Comparison of ENCODE assay signal across 33 cellular contexts in genomic region chr2:230444832-230445231, GRCh38. TPM values are rescaled to one million over a fixed set of nuclear protein-coding genes. Genes with fewer than 3 reads are reported as not detected.
A peak's percentile ranks its signal among the peaks of the same experiment; 100 is the strongest.
DNase-seq lines count a peak whose midpoint lies in the region; ATAC-seq and TF ChIP-seq lines count a peak whose summit lies in the region.
"Had no signal": no experiment of that assay in that cellular context is flagged by ENCODE, and none has a peak within 500 bp of the region (broad histone marks: within the 10 kb centered on the region; RNA-seq: fewer than 3 reads in every experiment).

No MANE protein-coding gene starts in this region.

- intact Hi-C loops in activated CD8-positive, alpha-beta T cell treated with anti-CD3 and anti-CD28 coated beads for 36 hours (cut with micrococcal nuclease): loop anchor here (10.0 kb wide), 2 partner anchors 220 to 350 kb away; partner anchors contain the start of gene SP140

- H3K4me1 Mint-ChIP-seq in activated CD8-positive, alpha-beta T cell treated with anti-CD3 and anti-CD28 coated beads, Interleukin-2, amount 10 ng/mL, durations not matched to agents 7 days and 5 days (ENCODE audit: low read depth): peaks cover 81% of the 10 kb centered on the region
- peaks cover 78% of the 10 kb centered on the region for H3K4me1 Mint-ChIP-seq in activated CD8-positive, alpha-beta T cell treated with anti-CD3 and anti-CD28 coated beads for 36 hours (ENCODE audit: low read depth)
- H3K4me1 Mint-ChIP-seq in H9 (peaks cover 3 to 4% of the 10 kb centered on the region in 2 experiments), T-helper 17 cell (peaks cover 42% of the 10 kb centered on the region)

- WGBS in H9 (ENCODE audit: extremely low coverage, insufficient read length, low lambda C conversion rate): no CpG with 5 or more reads among the region's 2 CpGs

- no peak overlapping the region for H2BK12ac ChIP-seq in H9 (ENCODE audit: insufficient read length, low read depth, low read length)

- no peak overlapping the region for H3K23ac ChIP-seq in H9 (ENCODE audit: insufficient read length, low read depth, low read length)

- no peak overlapping the region for H3K27ac ChIP-seq in H9 (ENCODE audit: insufficient read length, low read depth, low read length)
- H3K27ac ChIP-seq in neutrophil: peak overlapping the region; percentile 13
- H3K27ac ChIP-seq: pancreas, stomach, thyroid gland, uterus had no signal

- no peak for TF ChIP-seq CTCF in activated CD8-positive, alpha-beta T cell treated with anti-CD3 and anti-CD28 coated beads for 36 hours (IDR thresholded peaks at IDR 0.05)
- TF ChIP-seq CTCF in H9 (conservative IDR thresholded peaks at IDR 0.05): no peak
- no peak for TF ChIP-seq CTCF in neutrophil (IDR thresholded peaks at IDR 0.05)

- no peak overlapping the region for H3K56ac ChIP-seq in H9 (ENCODE audit: insufficient read length, low read depth, low read length)

- H3K4me2 ChIP-seq in H9 (ENCODE audit: insufficient read depth, insufficient read length, low read length): no peak overlapping the region
- H3K4me2 ChIP-seq: GM23338 had no signal

- H4K5ac ChIP-seq in H9 (ENCODE audit: insufficient read length, low read depth, low read length): peak overlapping the region; percentile 41

- POLR2A ChIA-PET in activated CD8-positive, alpha-beta T cell treated with anti-CD3 and anti-CD28 coated beads, Interleukin-2, amount 10 ng/mL, durations not matched to agents 7 days and 5 days (lab: Charles Lee): interaction anchor here (1.0 kb wide), 1 partner anchor 126 kb away, joined by 3 read pairs; no protein-coding TSS in a partner anchor
- POLR2A ChIA-PET in activated CD8-positive, alpha-beta T cell treated with anti-CD3 and anti-CD28 coated beads for 36 hours (lab: Charles Lee): no interaction called here

- no peaks in the 10 kb centered on the region for H3K27me3 Mint-ChIP-seq in activated CD8-positive, alpha-beta T cell treated with anti-CD3 and anti-CD28 coated beads, Interleukin-2, amount 10 ng/mL, durations not matched to agents 7 days and 5 days (ENCODE audit: low read depth)
- no peaks in the 10 kb centered on the region for H3K27me3 Mint-ChIP-seq in activated CD8-positive, alpha-beta T cell treated with anti-CD3 and anti-CD28 coated beads for 36 hours
- no peaks in the 10 kb centered on the region for H3K27me3 Mint-ChIP-seq in H9 (ENCODE audit: low read depth)
- H3K27me3 Mint-ChIP-seq in T-helper 17 cell: no peaks in the 10 kb centered on the region
- H3K27me3 Mint-ChIP-seq: activated CD4-positive, alpha-beta memory T cell treated with anti-CD3 and anti-CD28 coated beads for 36 hours had no signal

- H3T11ph ChIP-seq in H9 (ENCODE audit: low read length): no peak overlapping the region

- H2AFZ ChIP-seq in H9 (ENCODE audit: low read length): no peak overlapping the region
- H2AFZ ChIP-seq: GM23338 had no signal

- no peak for TF ChIP-seq POLR2A in erythroblast (IDR thresholded peaks at IDR 0.05; ENCODE audit: low read length)

- no peak overlapping the region for H3K14ac ChIP-seq in H9 (ENCODE audit: insufficient read depth, low read length)

- H2BK120ac ChIP-seq in H9 (ENCODE audit: low read depth, low read length, poor library complexity, severe bottlenecking): no peak overlapping the region

- H3K27me3 ChIP-seq in H9 (ENCODE audit: insufficient read depth, low read length) (no peaks in the 10 kb centered on the region), neutrophil (no peaks in the 10 kb centered on the region)
- H3K27me3 ChIP-seq: heart left ventricle, MG63, pancreas, stomach, thyroid gland, uterus had no signal

- H2AK5ac ChIP-seq in H9 (ENCODE audit: insufficient read length, low read length): no peak overlapping the region

- H3K79me1 ChIP-seq in H9 (ENCODE audit: insufficient read depth, low read depth, low read length, poor library complexity, severe bottlenecking): no peaks in the 10 kb centered on the region

- H2BK20ac ChIP-seq in H9 (ENCODE audit: low read depth, low read length, poor library complexity, severe bottlenecking): no peak overlapping the region

- no peak overlapping the region for H3K4me3 Mint-ChIP-seq in activated CD8-positive, alpha-beta T cell treated with anti-CD3 and anti-CD28 coated beads, Interleukin-2, amount 10 ng/mL, durations not matched to agents 7 days and 5 days
- H3K4me3 Mint-ChIP-seq in activated CD8-positive, alpha-beta T cell treated with anti-CD3 and anti-CD28 coated beads for 36 hours: no peak overlapping the region
- H3K4me3 Mint-ChIP-seq in H9 (no peak overlapping the region), T-helper 17 cell (no peak overlapping the region)
- H3K4me3 Mint-ChIP-seq: activated CD4-positive, alpha-beta memory T cell treated with anti-CD3 and anti-CD28 coated beads for 36 hours; CD14-positive monocyte; GM23338 had no signal

- H3K4me1 ChIP-seq in H9 (ENCODE audit: insufficient read depth, low read length) (no peaks in the 10 kb centered on the region), neutrophil (ENCODE audit: control insufficient read depth in 1 of 2, insufficient read depth in 1 of 2, low read depth in 1 of 2, low read length in 1 of 2) (peaks cover 27 to 31% of the 10 kb centered on the region in 2 experiments)
- H3K4me1 ChIP-seq: thyroid gland had no signal

- ATAC-seq in activated CD8-positive, alpha-beta T cell treated with anti-CD3 and anti-CD28 coated beads, Interleukin-2, amount 10 ng/mL, durations not matched to agents 7 days and 5 days: no peak
- no peak for ATAC-seq in activated CD8-positive, alpha-beta T cell treated with anti-CD3 and anti-CD28 coated beads for 36 hours
- no peak for ATAC-seq in T-helper 17 cell
- ATAC-seq: activated CD4-positive, CD25-positive, alpha-beta regulatory T cell treated with anti-CD3 and anti-CD28 coated beads, Interleukin-2, amount 50 U/mL, for 24 hours; GM23338; heart left ventricle; pancreas had no signal

- H3K4me3 ChIP-seq in neutrophil (ENCODE audit: low read depth in 1 of 2, low read length in 1 of 2): no peak overlapping the region
- H3K4me3 ChIP-seq: GM23338, heart left ventricle, lung, MG63, pancreas, stomach, thyroid gland, uterus had no signal

- peaks cover 71% of the 10 kb centered on the region for H3K36me3 ChIP-seq in neutrophil
- H3K36me3 ChIP-seq: uterus had no signal

- H3K79me2 ChIP-seq in H9 (ENCODE audit: insufficient read depth, low read length): no peaks in the 10 kb centered on the region

- H3K9ac ChIP-seq in H9 (ENCODE audit: extremely low read depth, insufficient read length, low read length): no peak overlapping the region

- no peaks in the 10 kb centered on the region for H3K9me3 Mint-ChIP-seq in activated CD8-positive, alpha-beta T cell treated with anti-CD3 and anti-CD28 coated beads, Interleukin-2, amount 10 ng/mL, durations not matched to agents 7 days and 5 days (ENCODE audit: insufficient read depth)
- no peaks in the 10 kb centered on the region for H3K9me3 Mint-ChIP-seq in activated CD8-positive, alpha-beta T cell treated with anti-CD3 and anti-CD28 coated beads for 36 hours
- H3K9me3 Mint-ChIP-seq in H9: no peaks in the 10 kb centered on the region
- H3K9me3 Mint-ChIP-seq: activated CD4-positive, alpha-beta memory T cell treated with anti-CD3 and anti-CD28 coated beads for 36 hours; activated T-helper 2 cell treated with anti-CD3 and anti-CD28 coated beads, Interferon-gamma antibody, Interleukin-2, Interleukin-4, amounts not matched to agents 10 μg/mL and 5 μg/mL and 100 μg/mL, durations not matched to agents 14 hours and 24 hours and 36 hours had no signal

- no peak overlapping the region for H2BK5ac ChIP-seq in H9 (ENCODE audit: insufficient read length, low read length)

- no peak overlapping the region for H4K91ac ChIP-seq in H9 (ENCODE audit: insufficient read length, low read depth, low read length)

- H3K4ac ChIP-seq in H9 (ENCODE audit: low read depth, low read length): no peak overlapping the region

- CTCF ChIA-PET in activated CD8-positive, alpha-beta T cell treated with anti-CD3 and anti-CD28 coated beads, Interleukin-2, amount 10 ng/mL, durations not matched to agents 7 days and 5 days (lab: Charles Lee): no interaction called here
- CTCF ChIA-PET in activated CD8-positive, alpha-beta T cell treated with anti-CD3 and anti-CD28 coated beads for 36 hours (lab: Charles Lee): no interaction called here

- H3K18ac ChIP-seq in H9 (ENCODE audit: insufficient read length, low read depth, low read length): no peak overlapping the region

- H3K27ac Mint-ChIP-seq in activated CD8-positive, alpha-beta T cell treated with anti-CD3 and anti-CD28 coated beads, Interleukin-2, amount 10 ng/mL, durations not matched to agents 7 days and 5 days: peak overlapping the region; percentile 5
- H3K27ac Mint-ChIP-seq in activated CD8-positive, alpha-beta T cell treated with anti-CD3 and anti-CD28 coated beads for 36 hours: no peak overlapping the region
- no peak overlapping the region for H3K27ac Mint-ChIP-seq in H9
- peak overlapping the region; percentile 37 for H3K27ac Mint-ChIP-seq in T-helper 17 cell
- H3K27ac Mint-ChIP-seq: activated CD4-positive, alpha-beta memory T cell treated with anti-CD3 and anti-CD28 coated beads for 36 hours; activated T-helper 2 cell treated with anti-CD3 and anti-CD28 coated beads, Interferon-gamma antibody, Interleukin-2, Interleukin-4, amounts not matched to agents 10 μg/mL and 5 μg/mL and 100 μg/mL, durations not matched to agents 14 hours and 24 hours and 36 hours; GM23338 had no signal

- H4K20me1 ChIP-seq in H9 (ENCODE audit: control insufficient read depth, insufficient read depth, insufficient read length): no peaks in the 10 kb centered on the region

- no peak overlapping the region for H4K8ac ChIP-seq in H9 (replicated peaks; ENCODE audit: insufficient read length, low read depth, low read length)

- no peaks in the 10 kb centered on the region for H3K23me2 ChIP-seq in H9 (ENCODE audit: insufficient read length, low read depth, low read length, poor library complexity, severe bottlenecking)

- DNase-seq in activated CD8-positive, alpha-beta T cell treated with anti-CD3 and anti-CD28 coated beads, Interleukin-2, amount 10 ng/mL, durations not matched to agents 7 days and 5 days: no peak
- DNase-seq in activated CD8-positive, alpha-beta T cell treated with anti-CD3 and anti-CD28 coated beads for 36 hours: no peak
- DNase-seq in H9 (no peak), T-helper 17 cell (no peak), erythroblast (lab: John Stamatoyannopoulos, UW) (no peak), HT-29 (ENCODE audit: low spot score) (no peak)
- no peak for DNase-seq in stimulated activated CD4-positive, alpha-beta T cell treated with anti-CD3 and anti-CD28 coated beads, Interleukin-1b, Interleukin-23, amount 100 ng/mL, for 48 hours
- DNase-seq: 8988T; activated CD4-positive, alpha-beta memory T cell treated with anti-CD3 and anti-CD28 coated beads for 36 hours; activated naive CD4-positive, alpha-beta T cell treated with anti-CD3 and anti-CD28 coated beads, Interleukin-2, amount 50 U/mL, for 16 hours; DND-41; foreskin melanocyte; GF-D8; heart left ventricle; KG1; MG63; NCI-H2029; NCI-H524; pancreas; SHP77; small intestine; stimulated activated CD4-positive, alpha-beta T cell treated with anti-CD3 and anti-CD28 coated beads, Interleukin-2, amount 100 ng/mL, for 24 hours; stimulated activated CD8-positive, alpha-beta memory T cell treated with anti-CD3 and anti-CD28 coated beads, Interleukin-4, amount 100 ng/mL, for 48 hours; stomach; T-helper 2 cell; thyroid gland; uterus had no signal

- peaks cover 83% of the 10 kb centered on the region for H3K36me3 Mint-ChIP-seq in activated CD8-positive, alpha-beta T cell treated with anti-CD3 and anti-CD28 coated beads, Interleukin-2, amount 10 ng/mL, durations not matched to agents 7 days and 5 days (ENCODE audit: low read depth)
- peaks cover 77% of the 10 kb centered on the region for H3K36me3 Mint-ChIP-seq in activated CD8-positive, alpha-beta T cell treated with anti-CD3 and anti-CD28 coated beads for 36 hours (ENCODE audit: low read depth)
- H3K36me3 Mint-ChIP-seq in H9 (ENCODE audit: insufficient read depth in 1 of 3, low read depth in 3 of 3) (no peaks in the 10 kb centered on the region), T-helper 17 cell (ENCODE audit: low read depth) (peaks cover 23% of the 10 kb centered on the region)

- no peak overlapping the region for H2BK15ac ChIP-seq in H9 (ENCODE audit: low read depth, low read length)

- no peaks in the 10 kb centered on the region for H3K9me3 ChIP-seq in H9 (ENCODE audit: control insufficient read depth, low read depth, low read length)
- H3K9me3 ChIP-seq in T-helper 17 cell (ENCODE audit: control insufficient read depth, low read length, poor library complexity, severe bottlenecking): no peaks in the 10 kb centered on the region
- no peaks in the 10 kb centered on the region for H3K9me3 ChIP-seq in neutrophil
- H3K9me3 ChIP-seq: heart left ventricle, MG63, pancreas, stomach, thyroid gland, uterus had no signal

RNA-seq across cellular contexts. Expression of gene SP100, which starts 28.8 kb away (rescaled TPM):
- total RNA-seq in activated CD8-positive, alpha-beta T cell treated with anti-CD3 and anti-CD28 coated beads, Interleukin-2, amount 10 ng/mL, durations not matched to agents 7 days and 5 days: 100 to 1,000 TPM; 295 to 309 TPM
- total RNA-seq in activated CD8-positive, alpha-beta T cell treated with anti-CD3 and anti-CD28 coated beads for 36 hours: 100 to 1,000 TPM; 108 TPM
- total RNA-seq in H9 (2021): 0.28 and 0.86 TPM in 2 replicates
- total RNA-seq in T-helper 17 cell: 100 to 1,000 TPM; 220 to 246 TPM
- 23.6 and 28.4 TPM in 2 replicates for total RNA-seq in HT-29 (2014; rRNA removed; shearing (Covaris generic))

Comparison
In these comparisons a context has a peak if more than half of its experiments do, and no peak if none do; other contexts are left out.
1. H3K27ac Mint-ChIP-seq: peak in activated CD8-positive, alpha-beta T cell treated with anti-CD3 and anti-CD28 coated beads, Interleukin-2, amount 10 ng/mL, durations not matched to agents 7 days and 5 days (single experiment) and T-helper 17 cell (single experiment); none in activated CD8-positive, alpha-beta T cell treated with anti-CD3 and anti-CD28 coated beads for 36 hours (single experiment) and H9 (0 of 3).
2. RNA of gene SP100, which starts 28.8 kb away (total RNA-seq): 295 to 309 TPM in activated CD8-positive, alpha-beta T cell treated with anti-CD3 and anti-CD28 coated beads, Interleukin-2, amount 10 ng/mL, durations not matched to agents 7 days and 5 days, 220 to 246 TPM in T-helper 17 cell, 108 TPM in activated CD8-positive, alpha-beta T cell treated with anti-CD3 and anti-CD28 coated beads for 36 hours and 23.6 to 28.4 TPM in HT-29; 0.28 to 0.86 TPM in H9; every median in the first group is over 10 times any median in the second.